In genomic region chr5:68288756-68289134, GRCh38 we compare ENCODE assay signal across 8 cellular contexts.
DNase-seq lines count a peak whose midpoint lies in the region; ATAC-seq and TF ChIP-seq lines count a peak whose summit lies in the region.

No MANE protein-coding gene starts in this region.

- intact Hi-C loops in gastrocnemius medialis (cut with DNase I; ENCODE audit: low total_unique reads), result loop anchor here (1.0 to 5.0 kb wide), 3 partner anchors 55 to 514 kb away; partner anchors contain the start of gene PIK3R1

- H3K27ac ChIP-seq in hepatocyte (peak overlapping the region; percentile 93), gastrocnemius medialis (peak overlapping the region; percentile 88 to 91 (median 90))

- H3K4me2 ChIP-seq in hepatocyte, result peak overlapping the region; percentile 89

- H3K4me3 Mint-ChIP-seq in activated naive CD4-positive, alpha-beta T cell treated with anti-CD3 and anti-CD28 coated beads, Interleukin-2, amount 10 ng/mL, durations not matched to agents 7 days and 5 days, result peak overlapping the region; percentile 79
- H3K4me3 Mint-ChIP-seq in activated naive CD8-positive, alpha-beta T cell, result peak overlapping the region; percentile 91

- H3K79me2 ChIP-seq in hepatocyte, result peaks cover 54% of the 10 kb centered on the region

- H3K27ac Mint-ChIP-seq in activated naive CD4-positive, alpha-beta T cell treated with anti-CD3 and anti-CD28 coated beads, Interleukin-2, amount 10 ng/mL, durations not matched to agents 7 days and 5 days, result peak overlapping the region; percentile 96
- H3K27ac Mint-ChIP-seq in activated naive CD8-positive, alpha-beta T cell, result peak overlapping the region; percentile 88

- H3K9me2 ChIP-seq in hepatocyte (replicated peaks; ENCODE audit: insufficient read depth), result no peaks in the 10 kb centered on the region

- H3K36me3 ChIP-seq in hepatocyte (replicated peaks; ENCODE audit: insufficient read depth, low read depth) (no peaks in the 10 kb centered on the region), gastrocnemius medialis (peaks cover 3 to 20% of the 10 kb centered on the region in 2 donors)

- in situ Hi-C loops in gastrocnemius medialis (cut with MboI; ENCODE audit: low sequenced_read_pairs in 4 of 4), result loop anchor here (5.0 to 25.0 kb wide), 7 partner anchors 169 to 676 kb away; no protein-coding TSS in a partner anchor

- H3K36me3 Mint-ChIP-seq in activated naive CD4-positive, alpha-beta T cell treated with anti-CD3 and anti-CD28 coated beads, Interleukin-2, amount 10 ng/mL, durations not matched to agents 7 days and 5 days, result peaks cover 51% of the 10 kb centered on the region
- peaks cover 3% of the 10 kb centered on the region for H3K36me3 Mint-ChIP-seq in activated naive CD8-positive, alpha-beta T cell

- H3K27me3 Mint-ChIP-seq in activated naive CD4-positive, alpha-beta T cell treated with anti-CD3 and anti-CD28 coated beads, Interleukin-2, amount 10 ng/mL, durations not matched to agents 7 days and 5 days, result no peaks in the 10 kb centered on the region
- no peaks in the 10 kb centered on the region for H3K27me3 Mint-ChIP-seq in activated naive CD8-positive, alpha-beta T cell

- H3K4me3 ChIP-seq in hepatocyte (peak overlapping the region; percentile 25), gastrocnemius medialis (peak overlapping the region; percentile 59 to 65 (median 64))

- CTCF ChIA-PET in activated naive CD4-positive, alpha-beta T cell treated with anti-CD3 and anti-CD28 coated beads, Interleukin-2, amount 10 ng/mL, durations not matched to agents 7 days and 5 days (lab: Charles Lee), result interaction anchor here (3.3 kb wide), 1 partner anchor 173 kb away, joined by 87 read pairs; no protein-coding TSS in a partner anchor

- H3K27me3 ChIP-seq in hepatocyte (no peaks in the 10 kb centered on the region), gastrocnemius medialis (no peaks in the 10 kb centered on the region)

- ATAC-seq in HG03175 (IDR thresholded peaks at IDR 0.05; ENCODE audit: unreplicated experiment) (peak; percentile 13), gastrocnemius medialis (peak; percentile 35 to 61), GM18520 (IDR thresholded peaks at IDR 0.05; ENCODE audit: unreplicated experiment) (no peak)

- H3K4me1 Mint-ChIP-seq in activated naive CD4-positive, alpha-beta T cell treated with anti-CD3 and anti-CD28 coated beads, Interleukin-2, amount 10 ng/mL, durations not matched to agents 7 days and 5 days, result peaks cover 77% of the 10 kb centered on the region
- H3K4me1 Mint-ChIP-seq in activated naive CD8-positive, alpha-beta T cell (ENCODE audit: low read depth), result peaks cover 79% of the 10 kb centered on the region

- no peaks in the 10 kb centered on the region for H3K9me3 ChIP-seq in hepatocyte (ENCODE audit: low read depth)
- no peaks in the 10 kb centered on the region for H3K9me3 ChIP-seq in gastrocnemius medialis

- no peak for DNase-seq in activated naive CD4-positive, alpha-beta T cell treated with anti-CD3 and anti-CD28 coated beads, Interleukin-2, amount 10 ng/mL, durations not matched to agents 7 days and 5 days
- DNase-seq in activated naive CD4-positive, alpha-beta T cell treated with anti-CD3 and anti-CD28 coated beads, Interleukin-2, amount 50 U/mL, for 16 hours, result no peak
- DNase-seq in hepatocyte (ENCODE audit: low spot score) (peak; percentile 23), gastrocnemius medialis (peak; percentile 24 to 33)
- no peak for DNase-seq in activated CD4-positive, alpha-beta T cell treated with anti-CD3 and anti-CD28 coated beads for 1 hour

- TF ChIP-seq CTCF in hepatocyte (IDR thresholded peaks at IDR 0.05; ENCODE audit: poor library complexity) (no peak), gastrocnemius medialis (IDR thresholded peaks at IDR 0.05 in 4 of 5, conservative IDR thresholded peaks at IDR 0.05 in 1 of 5) (no peak)

- H3K9me3 Mint-ChIP-seq in activated naive CD4-positive, alpha-beta T cell treated with anti-CD3 and anti-CD28 coated beads, Interleukin-2, amount 10 ng/mL, durations not matched to agents 7 days and 5 days, result no peaks in the 10 kb centered on the region
- H3K9me3 Mint-ChIP-seq in activated naive CD8-positive, alpha-beta T cell (ENCODE audit: low read depth), result no peaks in the 10 kb centered on the region

- peaks cover 55% of the 10 kb centered on the region for H3K4me1 ChIP-seq in hepatocyte (ENCODE audit: insufficient read depth)
- H3K4me1 ChIP-seq in gastrocnemius medialis, result peaks cover 69 to 70% of the 10 kb centered on the region in 2 donors

- TF ChIP-seq POLR2A in gastrocnemius medialis (IDR thresholded peaks at IDR 0.05), result no peak

- no peak overlapping the region for H2AFZ ChIP-seq in hepatocyte

- WGBS in hepatocyte (ENCODE audit: low lambda C conversion rate, missing lambda C conversion rate), result 9% methylated on average over 9 of the region's 9 CpGs

- H4K20me1 ChIP-seq in hepatocyte (ENCODE audit: insufficient read depth, poor library complexity, severe bottlenecking), result peaks cover 18% of the 10 kb centered on the region

Comparison
In these comparisons a context has a peak if more than half of its experiments do, and no peak if none do; other contexts are left out.
1. DNase-seq: peak in hepatocyte (single experiment) and gastrocnemius medialis (2 of 2); none in activated naive CD4-positive, alpha-beta T cell treated with anti-CD3 and anti-CD28 coated beads, Interleukin-2, amount 10 ng/mL, durations not matched to agents 7 days and 5 days (single experiment), activated naive CD4-positive, alpha-beta T cell treated with anti-CD3 and anti-CD28 coated beads, Interleukin-2, amount 50 U/mL, for 16 hours (single experiment) and activated CD4-positive, alpha-beta T cell treated with anti-CD3 and anti-CD28 coated beads for 1 hour (single experiment).